ENCODE assay signal across 19 cellular contexts in genomic region chr18:26803643-26804042, GRCh38.
DNase-seq lines count a peak whose midpoint lies in the region; ATAC-seq and TF ChIP-seq lines count a peak whose summit lies in the region.
"Had no signal": no experiment of that assay in that cellular context is flagged by ENCODE, and none has a peak within 500 bp of the region (broad histone marks: within the 10 kb centered on the region; RNA-seq: fewer than 3 reads in every experiment).

No MANE protein-coding gene starts in this region.

- no peak overlapping the region for H2BK12ac ChIP-seq in neuronal stem cell (ENCODE audit: low read length)

- no peak overlapping the region for H2AK5ac ChIP-seq in neuronal stem cell (ENCODE audit: low read depth, low read length)

- H2AFZ ChIP-seq in mammary epithelial cell (ENCODE audit: low read depth, low read length) = no peak overlapping the region
- peak overlapping the region; percentile 5 for H2AFZ ChIP-seq in neuronal stem cell (ENCODE audit: low read length)

- DNase-seq in NCI-H748 (lab: John Stamatoyannopoulos, UW; ENCODE audit: unreplicated experiment) (peak; percentile 27), NCI-H748 treated with DMSO at 0.1 percent for 48 hours (lab: John Stamatoyannopoulos, UW) (no peak), M059J (ENCODE audit: low read depth) (peak; percentile 1), mammary epithelial cell (no peak), neuronal stem cell (ENCODE audit: low spot score) (no peak), ecto neural progenitor cell (ENCODE audit: low spot score) (no peak)
- DNase-seq: KBM-7; left colon; NCI-H1417 treated with DMSO at 0.1 percent for 48 hours; NCI-H446 treated with DMSO at 0.1 percent for 48 hours; PC-3; right lobe of liver; SIG-M5; stimulated activated naive CD8-positive, alpha-beta T cell treated with anti-CD3 and anti-CD28 coated beads, Interleukin-15, Interleukin-2, amounts not matched to agents 100 U/mL and 50 U/mL, for 24 hours; T-helper 9 cell had no signal

- no peak overlapping the region for H3K9ac ChIP-seq in mammary epithelial cell (ENCODE audit: insufficient read depth, low read length)
- H3K9ac ChIP-seq in neuronal stem cell (ENCODE audit: low read depth, low read length, poor library complexity) = no peak overlapping the region

- no peak overlapping the region for H3K4ac ChIP-seq in neuronal stem cell (ENCODE audit: low read length)

- H3K79me2 ChIP-seq in mammary epithelial cell (ENCODE audit: insufficient read depth, low read length) = no peaks in the 10 kb centered on the region

- no peak overlapping the region for H4K8ac ChIP-seq in neuronal stem cell (ENCODE audit: low read depth, low read length)

- H3K18ac ChIP-seq in neuronal stem cell (ENCODE audit: low read length) = no peak overlapping the region

- in situ Hi-C loops in mammary epithelial cell (cut with MboI; ENCODE audit: low sequenced_read_pairs in 2 of 2) = no loop called here

- H3K23ac ChIP-seq in neuronal stem cell (ENCODE audit: low read depth, low read length, poor library complexity) = no peak overlapping the region

- CTCF ChIA-PET in mammary epithelial cell (lab: Charles Lee; ENCODE audit: low non-redundant PET) = interaction anchor here (0.7 kb wide), 1 partner anchor 159 kb away, joined by 4 read pairs; no protein-coding TSS in a partner anchor

- H2BK120ac ChIP-seq in neuronal stem cell (ENCODE audit: low read depth, low read length) = no peak overlapping the region

- H3K9me3 ChIP-seq in mammary epithelial cell (replicated peaks; ENCODE audit: insufficient read depth, low read length) (no peaks in the 10 kb centered on the region), neuronal stem cell (replicated peaks in 1 of 2; ENCODE audit: control insufficient read depth in 2 of 2, insufficient read depth in 1 of 2, low read depth in 1 of 2, low read length in 2 of 2) (peaks cover 0 to 8% of the 10 kb centered on the region in 2 donors)
- H3K9me3 ChIP-seq: right lobe of liver had no signal

- no peak overlapping the region for H2BK15ac ChIP-seq in neuronal stem cell (ENCODE audit: low read length)

- no peak overlapping the region for H3K14ac ChIP-seq in neuronal stem cell (ENCODE audit: low read length)

- H3K27me3 ChIP-seq in mammary epithelial cell (ENCODE audit: insufficient read depth, low read length) = no peaks in the 10 kb centered on the region
- H3K27me3 ChIP-seq in neuronal stem cell (ENCODE audit: control insufficient read depth in 3 of 3, insufficient read depth in 3 of 3, low read depth in 1 of 3, low read length in 3 of 3) = no peaks in the 10 kb centered on the region
- H3K27me3 ChIP-seq: right lobe of liver had no signal

- H3K27ac ChIP-seq in mammary epithelial cell (ENCODE audit: insufficient read depth, low read depth, low read length) (no peak overlapping the region), neuronal stem cell (replicated peaks; ENCODE audit: low read length) (no peak overlapping the region)
- H3K27ac ChIP-seq: epithelial cell of prostate, right lobe of liver had no signal

- dilution Hi-C loops in mammary epithelial cell (cut with HindIII; ENCODE audit: low sequenced_read_pairs) = no loop called here

- H4K91ac ChIP-seq in neuronal stem cell (ENCODE audit: low read depth, low read length, poor library complexity) = no peak overlapping the region

- H3K4me2 ChIP-seq in mammary epithelial cell (ENCODE audit: insufficient read depth, low read depth, low read length) (no peak overlapping the region), neuronal stem cell (ENCODE audit: insufficient read depth, low read length, poor library complexity, severe bottlenecking) (no peak overlapping the region)

- TF ChIP-seq CTCF in mammary epithelial cell (conservative IDR thresholded peaks at IDR 0.05 in 1 of 2, IDR thresholded peaks at IDR 0.05 in 1 of 2; ENCODE audit: extremely low read depth in 1 of 2, insufficient read depth in 1 of 2, low read depth in 1 of 2, low read length in 2 of 2) = peak; percentile 2 to 15

- intact Hi-C loops in mammary epithelial cell (cut with micrococcal nuclease) = loop anchor here (10.0 kb wide), 1 partner anchor 491 kb away; no protein-coding TSS in a partner anchor

- no peak overlapping the region for H3K4me3 ChIP-seq in mammary epithelial cell (replicated peaks in 1 of 3; ENCODE audit: insufficient read depth in 1 of 3, low read depth in 2 of 3, low read length in 3 of 3)
- H3K4me3 ChIP-seq in neuronal stem cell (ENCODE audit: low read length in 2 of 2) = no peak overlapping the region
- H3K4me3 ChIP-seq: right lobe of liver had no signal

- H2BK5ac ChIP-seq in neuronal stem cell (ENCODE audit: low read length) = no peak overlapping the region

- no peaks in the 10 kb centered on the region for H3K79me1 ChIP-seq in neuronal stem cell (ENCODE audit: low read depth, low read length)

- H4K20me1 ChIP-seq in mammary epithelial cell (ENCODE audit: insufficient read depth, low read length) = no peaks in the 10 kb centered on the region

- no peaks in the 10 kb centered on the region for H3K4me1 ChIP-seq in mammary epithelial cell (ENCODE audit: insufficient read depth, low read length)
- H3K4me1 ChIP-seq in neuronal stem cell (ENCODE audit: control insufficient read depth in 2 of 2, insufficient read depth in 1 of 2, low read depth in 1 of 2, low read length in 2 of 2) = peaks cover 2 to 24% of the 10 kb centered on the region in 2 donors
- H3K4me1 ChIP-seq: right lobe of liver had no signal

- no peaks in the 10 kb centered on the region for H3K36me3 ChIP-seq in mammary epithelial cell (ENCODE audit: insufficient read depth, low read length)
- no peaks in the 10 kb centered on the region for H3K36me3 ChIP-seq in neuronal stem cell (replicated peaks in 1 of 2; ENCODE audit: control insufficient read depth in 2 of 2, insufficient read depth in 2 of 2, low read length in 2 of 2)
- H3K36me3 ChIP-seq: right lobe of liver had no signal

- BruUV-seq in mammary epithelial cell (replicated peaks; lab: Mats Ljungman, UMichigan) = no TSS peak

- no peak for ATAC-seq in HG03457 (IDR thresholded peaks at IDR 0.05; ENCODE audit: unreplicated experiment)
- no peak for ATAC-seq in GM18520 (IDR thresholded peaks at IDR 0.05; ENCODE audit: unreplicated experiment)
- ATAC-seq: activated CD4-positive, CD25-positive, alpha-beta regulatory T cell treated with anti-CD3 and anti-CD28 coated beads, Interleukin-2, amount 50 U/mL, for 24 hours; PC-3; stimulated activated naive CD8-positive, alpha-beta T cell treated with anti-CD3 and anti-CD28 coated beads, Interleukin-15, Interleukin-2, amounts not matched to agents 100 U/mL and 50 U/mL, for 24 hours had no signal

Comparison
In these comparisons a context has a peak if more than half of its experiments do, and no peak if none do; other contexts are left out.
1. DNase-seq: peak in NCI-H748 (single experiment) and M059J (single experiment); none in NCI-H748 treated with DMSO at 0.1 percent for 48 hours (single experiment), mammary epithelial cell (single experiment), neuronal stem cell (single experiment) and ecto neural progenitor cell (single experiment).